ENCODE assay signal across 17 cellular contexts in genomic region chr6:9405369-9405768, GRCh38.
DNase-seq lines count a peak whose midpoint lies in the region; ATAC-seq, FAIRE-seq and TF ChIP-seq lines count a peak whose summit lies in the region.
"Had no signal": no experiment of that assay in that cellular context is flagged by ENCODE, and none has a peak within 500 bp of the region (broad histone marks: within the 10 kb centered on the region; RNA-seq: fewer than 3 reads in every experiment).

No MANE protein-coding gene starts in this region.

- no peaks in the 10 kb centered on the region for H3K9me1 ChIP-seq in IMR-90 (ENCODE audit: insufficient read depth, low read length)

- peak; percentile 75 for ATAC-seq in IMR-90 (ENCODE audit: low read depth)
- no peak for ATAC-seq in HG03139 (IDR thresholded peaks at IDR 0.05; ENCODE audit: unreplicated experiment)
- ATAC-seq: activated CD8-positive, alpha-beta T cell treated with anti-CD3 and anti-CD28 coated beads for 36 hours; mucosa of descending colon; right lobe of liver had no signal

- H3K4me1 Mint-ChIP-seq in astrocyte (ENCODE audit: low read depth, unreplicated experiment), result peaks cover 6% of the 10 kb centered on the region
- H3K4me1 Mint-ChIP-seq: CD4-positive, alpha-beta memory T cell had no signal

- H3K79me2 ChIP-seq in astrocyte (ENCODE audit: insufficient read depth, low read length) (no peaks in the 10 kb centered on the region), MM.1S (ENCODE audit: low read length) (no peaks in the 10 kb centered on the region)

- no peak overlapping the region for H3K23ac ChIP-seq in IMR-90 (ENCODE audit: low read depth, low read length)

- H3K4me3 Mint-ChIP-seq in astrocyte (ENCODE audit: unreplicated experiment), result no peak overlapping the region
- H3K4me3 Mint-ChIP-seq: activated CD8-positive, alpha-beta T cell treated with anti-CD3 and anti-CD28 coated beads for 36 hours; CD4-positive, alpha-beta memory T cell; T-helper 1 cell treated with Interleukin-12 subunit alpha and Interleukin-12 subunit beta and Interleukin-4 antibody, amounts not matched to agents 30 μg/mL and 1 μg/mL, for 36 hours had no signal

- no peak overlapping the region for H3K18ac ChIP-seq in IMR-90 (ENCODE audit: low read depth, low read length)

- intact Hi-C loops in IMR-90 (cut with micrococcal nuclease), result loop anchor here (10.0 kb wide), 1 partner anchor 1009 kb away; the partner anchor contains the start of gene TFAP2A

- H3K27me3 Mint-ChIP-seq in astrocyte (ENCODE audit: low read depth, unreplicated experiment), result no peaks in the 10 kb centered on the region
- H3K27me3 Mint-ChIP-seq: activated CD8-positive, alpha-beta T cell treated with anti-CD3 and anti-CD28 coated beads for 36 hours; CD4-positive, alpha-beta memory T cell had no signal

- no peaks in the 10 kb centered on the region for H3K79me1 ChIP-seq in IMR-90 (ENCODE audit: low read depth in 1 of 2, low read length in 2 of 2)

- no peak overlapping the region for H3K4me2 ChIP-seq in IMR-90 (ENCODE audit: low read depth, low read length)
- H3K4me2 ChIP-seq in astrocyte (ENCODE audit: low read length), result peak overlapping the region; percentile 66
- H3K4me2 ChIP-seq in MM.1S (ENCODE audit: low read depth, low read length), result no peak overlapping the region

- H2AFZ ChIP-seq in IMR-90 (replicated peaks; ENCODE audit: low read length, poor library complexity) (no peak overlapping the region), astrocyte (ENCODE audit: low read depth, low read length) (no peak overlapping the region), MM.1S (ENCODE audit: low read length) (no peak overlapping the region)

- H2BK5ac ChIP-seq in IMR-90 (ENCODE audit: low read depth, low read length, poor library complexity, severe bottlenecking), result no peak overlapping the region

- H3K36me3 Mint-ChIP-seq in astrocyte (ENCODE audit: low read depth, unreplicated experiment), result no peaks in the 10 kb centered on the region
- H3K36me3 Mint-ChIP-seq: CD4-positive, alpha-beta memory T cell had no signal

- in situ Hi-C loops in IMR-90 (cut with MboI; ENCODE audit: low sequenced_read_pairs), result no loop called here

- H3K9ac ChIP-seq in IMR-90 (ENCODE audit: low read depth, low read length), result no peak overlapping the region
- H3K9ac ChIP-seq in astrocyte (ENCODE audit: low read length), result peak overlapping the region; percentile 22
- no peak overlapping the region for H3K9ac ChIP-seq in MM.1S (ENCODE audit: low read length)

- H3K4me3 ChIP-seq in AG10803 (ENCODE audit: low read length), result no peak overlapping the region
- no peak overlapping the region for H3K4me3 ChIP-seq in IMR-90 (ENCODE audit: insufficient read depth, low read depth, low read length)
- no peak overlapping the region for H3K4me3 ChIP-seq in astrocyte (ENCODE audit: insufficient read depth, low read depth, low read length)
- H3K4me3 ChIP-seq in MM.1S (ENCODE audit: low read length), result no peak overlapping the region
- H3K4me3 ChIP-seq: mucosa of descending colon, right lobe of liver, transverse colon had no signal

- no peak overlapping the region for H3K14ac ChIP-seq in IMR-90 (replicated peaks; ENCODE audit: low read depth, low read length)

- H3K27ac Mint-ChIP-seq in astrocyte (ENCODE audit: unreplicated experiment), result no peak overlapping the region
- H3K27ac Mint-ChIP-seq: activated CD8-positive, alpha-beta T cell treated with anti-CD3 and anti-CD28 coated beads for 36 hours; CD4-positive, alpha-beta memory T cell; T-helper 1 cell treated with Interleukin-12 subunit alpha and Interleukin-12 subunit beta and Interleukin-4 antibody, amounts not matched to agents 30 μg/mL and 1 μg/mL, for 36 hours had no signal

- no TSS peak for BruUV-seq in IMR-90 (replicated peaks; lab: Mats Ljungman, UMichigan)

- TF ChIP-seq CTCF in AG10803 (conservative IDR thresholded peaks at IDR 0.05; ENCODE audit: low read length) (no peak), IMR-90 (conservative IDR thresholded peaks at IDR 0.05; ENCODE audit: low read depth, low read length) (no peak), astrocyte (IDR thresholded peaks at IDR 0.05; ENCODE audit: insufficient read depth, low read depth, low read length) (no peak), MM.1S (IDR thresholded peaks at IDR 0.05; ENCODE audit: low read length) (no peak)

- H3K4ac ChIP-seq in IMR-90 (ENCODE audit: low read depth, low read length), result no peak overlapping the region

- dilution Hi-C loops in IMR-90 (cut with HindIII; ENCODE audit: low sequenced_read_pairs, unreplicated experiment), result no loop called here

- TF ChIP-seq POLR2A in IMR-90 (IDR thresholded peaks at IDR 0.05; ENCODE audit: low read depth, low read length), result no peak

- no peak for TF ChIP-seq RAD21 in IMR-90 (IDR thresholded peaks at IDR 0.05; ENCODE audit: low read length)

- no peaks in the 10 kb centered on the region for H3K27me3 ChIP-seq in IMR-90 (ENCODE audit: control insufficient read depth, insufficient read depth, low read length)
- no peaks in the 10 kb centered on the region for H3K27me3 ChIP-seq in astrocyte (ENCODE audit: insufficient read depth, low read length)
- no peaks in the 10 kb centered on the region for H3K27me3 ChIP-seq in MM.1S (replicated peaks; ENCODE audit: insufficient read depth, low read length)

- H3K36me3 ChIP-seq in IMR-90 (ENCODE audit: control insufficient read depth, insufficient read depth, low read length) (no peaks in the 10 kb centered on the region), astrocyte (ENCODE audit: insufficient read depth, low read length) (no peaks in the 10 kb centered on the region), MM.1S (replicated peaks; ENCODE audit: insufficient read depth, low read length) (no peaks in the 10 kb centered on the region)
- H3K36me3 ChIP-seq: right lobe of liver, transverse colon had no signal

- H3K9me3 ChIP-seq in IMR-90 (ENCODE audit: control insufficient read depth, insufficient read depth, low read length) (no peaks in the 10 kb centered on the region), astrocyte (ENCODE audit: insufficient read depth, low read depth, low read length) (no peaks in the 10 kb centered on the region), MM.1S (replicated peaks; ENCODE audit: insufficient read depth, low read length) (no peaks in the 10 kb centered on the region)
- H3K9me3 ChIP-seq: mucosa of descending colon, right lobe of liver, transverse colon had no signal

- FAIRE-seq in astrocyte (lab: Jason Lieb, UNC), result peak; percentile 83

- no peak overlapping the region for H2AK9ac ChIP-seq in IMR-90 (replicated peaks; ENCODE audit: low read depth, low read length, poor library complexity)

- no peak overlapping the region for H2AK5ac ChIP-seq in IMR-90 (ENCODE audit: low read depth, low read length)

- no peaks in the 10 kb centered on the region for H4K20me1 ChIP-seq in IMR-90 (ENCODE audit: insufficient read depth, low read length)
- H4K20me1 ChIP-seq in astrocyte (ENCODE audit: insufficient read depth, low read length), result no peaks in the 10 kb centered on the region
- H4K20me1 ChIP-seq in MM.1S (ENCODE audit: insufficient read depth, low read length), result no peaks in the 10 kb centered on the region

- H4K8ac ChIP-seq in IMR-90 (ENCODE audit: low read depth in 2 of 2, low read length in 2 of 2), result no peak overlapping the region

- H3K27ac ChIP-seq in IMR-90 (ENCODE audit: insufficient read depth, low read length) (no peak overlapping the region), astrocyte (ENCODE audit: low read depth, low read length) (peak overlapping the region; percentile 39), MM.1S (ENCODE audit: low read length) (no peak overlapping the region)
- H3K27ac ChIP-seq: right lobe of liver, transverse colon had no signal

- POLR2A ChIA-PET in IMR-90 (lab: Charles Lee; ENCODE audit: unreplicated experiment) (no interaction called here), HEK293T (lab: Yijun Ruan, JAX) (no interaction called here)

- H2BK20ac ChIP-seq in IMR-90 (ENCODE audit: low read depth, low read length), result peak overlapping the region; percentile 87; the same call in 1 of the 2 replicates

- H3K56ac ChIP-seq in IMR-90 (ENCODE audit: extremely low read depth, insufficient read depth, low read length), result no peak overlapping the region

- DNase-seq in AG10803 (ENCODE audit: low read depth) (peak; percentile 41), IMR-90 (peak; percentile 91), astrocyte (ENCODE audit: low read depth) (peak; percentile 91), iris pigment epithelial cell (ENCODE audit: low read depth) (peak; percentile 70), putamen (ENCODE audit: low spot score) (no peak), HEK293T (ENCODE audit: extremely low spot score) (no peak), MM.1S (no peak)
- DNase-seq: activated CD8-positive, alpha-beta T cell treated with anti-CD3 and anti-CD28 coated beads for 36 hours; activated naive CD4-positive, alpha-beta T cell treated with Interleukin-2 at 50 U/mL for 16 hours; CD4-positive, alpha-beta memory T cell; mucosa of descending colon; NCI-H1105; NCI-H526; right lobe of liver; transverse colon had no signal

- no peak overlapping the region; the same call in 2 of the 3 replicates for H2BK15ac ChIP-seq in IMR-90 (ENCODE audit: low read depth, low read length)

- H3F3A ChIP-seq in MM.1S (ENCODE audit: insufficient read depth, low read length), result no peaks in the 10 kb centered on the region

- CTCF ChIA-PET in IMR-90 (lab: Yijun Ruan, JAX), result interaction anchor here (0.5 kb wide), 1 partner anchor 8 kb away, joined by 4 read pairs; no protein-coding TSS in a partner anchor
- CTCF ChIA-PET in HEK293T (lab: Yijun Ruan, JAX), result no interaction called here

- no CpG with 5 or more reads among the region's 6 CpGs for WGBS in IMR-90 (ENCODE audit: extremely low coverage in 2 of 2, insufficient read length in 1 of 2), 2 experiments

- peak overlapping the region; percentile 86 for H2BK120ac ChIP-seq in IMR-90 (ENCODE audit: low read depth, low read length)

- no peak overlapping the region for H4K5ac ChIP-seq in IMR-90 (ENCODE audit: low read depth, low read length)

- no peak overlapping the region; the same call in 1 of the 2 replicates for H4K91ac ChIP-seq in IMR-90 (ENCODE audit: insufficient read depth, low read depth, low read length)

- peaks cover 2% of the 10 kb centered on the region for H3K9me3 Mint-ChIP-seq in astrocyte (ENCODE audit: unreplicated experiment)
- H3K9me3 Mint-ChIP-seq: T-helper 1 cell treated with Interleukin-12 subunit alpha and Interleukin-12 subunit beta and Interleukin-4 antibody, amounts not matched to agents 30 μg/mL and 1 μg/mL, for 36 hours had no signal

- no peaks in the 10 kb centered on the region for H3K9me2 ChIP-seq in MM.1S (replicated peaks; ENCODE audit: insufficient read depth, low read length)

- peaks cover 7% of the 10 kb centered on the region for H3K4me1 ChIP-seq in IMR-90 (ENCODE audit: control insufficient read depth, insufficient read depth, low read length)
- H3K4me1 ChIP-seq in astrocyte (ENCODE audit: insufficient read depth, low read length), result peaks cover 13% of the 10 kb centered on the region
- no peaks in the 10 kb centered on the region for H3K4me1 ChIP-seq in MM.1S (ENCODE audit: low read length)
- H3K4me1 ChIP-seq: right lobe of liver, transverse colon had no signal

TF ChIP-seq in IMR-90, 13 proteins besides CTCF, POLR2A, EP300 and RAD21 (continues in another document):
- 0 out of 2 replicates have a peak, but pooled peaks have one; percentile 14 for TF ChIP-seq NFE2L2 (IDR thresholded peaks at IDR 0.05; ENCODE audit: low read depth, low read length)

TF ChIP-seq in HEK293T, 16 proteins besides CTCF, POLR2A, EP300 and RAD21 (continues in another document):
- TF ChIP-seq L3MBTL2 (conservative IDR thresholded peaks at IDR 0.05), result no peak
- no peak for TF ChIP-seq SP1 (IDR thresholded peaks at IDR 0.05)

Comparison
In these comparisons a context has a peak if more than half of its experiments do, and no peak if none do; other contexts are left out.
1. DNase-seq: peak in AG10803 (single experiment), IMR-90 (single experiment), astrocyte (single experiment) and iris pigment epithelial cell (single experiment); none in putamen (single experiment), HEK293T (single experiment) and MM.1S (single experiment).